Comparison of ENCODE assay signal across 12 cellular contexts in genomic region chr4:176833416-176833815, GRCh38. TPM values are rescaled to one million over a fixed set of nuclear protein-coding genes. Genes with fewer than 3 reads are reported as not detected.
"Had no signal": no experiment of that assay in that cellular context is flagged by ENCODE, and none has a peak within 500 bp of the region (broad histone marks: within the 10 kb centered on the region; RNA-seq: fewer than 3 reads in every experiment).

No MANE protein-coding gene starts in this region.

- H3K4me1 ChIP-seq: colonic mucosa, stomach had no signal

- H3K9me3 Mint-ChIP-seq: activated CD4-positive, alpha-beta T cell treated with anti-CD3 and anti-CD28 coated beads, Interleukin-2, amount 10 ng/mL, durations not matched to agents 24 days and 14 days; activated naive CD4-positive, alpha-beta T cell treated with anti-CD3 and anti-CD28 coated beads for 36 hours; activated T-helper 17 cell treated with anti-CD3 and anti-CD28 coated beads, Interleukin-2, amount 50 U/mL, for 72 hours; WTC11 had no signal

- H3K27me3 Mint-ChIP-seq: activated CD4-positive, alpha-beta T cell treated with anti-CD3 and anti-CD28 coated beads, Interleukin-2, amount 10 ng/mL, durations not matched to agents 24 days and 14 days; activated T-helper 17 cell treated with anti-CD3 and anti-CD28 coated beads, Interleukin-2, amount 50 U/mL, for 72 hours had no signal

- DNase-seq: activated CD4-positive, alpha-beta T cell treated with anti-CD3 and anti-CD28 coated beads, Interleukin-2, amount 10 ng/mL, durations not matched to agents 24 days and 14 days; activated CD8-positive, alpha-beta memory T cell treated with anti-CD3 and anti-CD28 coated beads for 24 hours; activated naive CD4-positive, alpha-beta T cell treated with anti-CD3 and anti-CD28 coated beads for 36 hours; caudate nucleus; colonic mucosa; hypothalamus; kidney glomerular epithelial cell; stomach had no signal

- H3K27me3 ChIP-seq: colonic mucosa, stomach had no signal

- H3K9me3 ChIP-seq: colonic mucosa, stomach, thoracic aorta had no signal

- H3K27ac ChIP-seq: colonic mucosa, stomach, thoracic aorta had no signal

- H3K4me1 Mint-ChIP-seq: activated CD4-positive, alpha-beta T cell treated with anti-CD3 and anti-CD28 coated beads, Interleukin-2, amount 10 ng/mL, durations not matched to agents 24 days and 14 days; activated T-helper 17 cell treated with anti-CD3 and anti-CD28 coated beads, Interleukin-2, amount 50 U/mL, for 72 hours; WTC11 had no signal

- H3K4me3 Mint-ChIP-seq: activated CD4-positive, alpha-beta T cell treated with anti-CD3 and anti-CD28 coated beads, Interleukin-2, amount 10 ng/mL, durations not matched to agents 24 days and 14 days; activated naive CD4-positive, alpha-beta T cell treated with anti-CD3 and anti-CD28 coated beads for 36 hours; activated T-helper 17 cell treated with anti-CD3 and anti-CD28 coated beads, Interleukin-2, amount 50 U/mL, for 72 hours; mesothelial cell of epicardium; WTC11 had no signal

- H3K36me3 ChIP-seq: colonic mucosa, stomach, thoracic aorta had no signal

- H3K27ac Mint-ChIP-seq: activated CD4-positive, alpha-beta T cell treated with anti-CD3 and anti-CD28 coated beads, Interleukin-2, amount 10 ng/mL, durations not matched to agents 24 days and 14 days; activated naive CD4-positive, alpha-beta T cell treated with anti-CD3 and anti-CD28 coated beads for 36 hours; activated T-helper 17 cell treated with anti-CD3 and anti-CD28 coated beads, Interleukin-2, amount 50 U/mL, for 72 hours; mesothelial cell of epicardium; WTC11 had no signal

- H3K36me3 Mint-ChIP-seq: mesothelial cell of epicardium, WTC11 had no signal

- H3K4me3 ChIP-seq: colonic mucosa, stomach, thoracic aorta had no signal

RNA-seq across cellular contexts. Expression of gene VEGFC, which starts 40.7 kb away (rescaled TPM):
- total RNA-seq: activated CD4-positive, alpha-beta T cell treated with anti-CD3 and anti-CD28 coated beads, Interleukin-2, amount 10 ng/mL, durations not matched to agents 24 days and 14 days; activated naive CD4-positive, alpha-beta T cell treated with anti-CD3 and anti-CD28 coated beads for 36 hours; activated T-helper 17 cell treated with anti-CD3 and anti-CD28 coated beads, Interleukin-2, amount 50 U/mL, for 72 hours had no signal
